Comparison of ENCODE assay signal across 5 cellular contexts in the genomic region with DNA sequence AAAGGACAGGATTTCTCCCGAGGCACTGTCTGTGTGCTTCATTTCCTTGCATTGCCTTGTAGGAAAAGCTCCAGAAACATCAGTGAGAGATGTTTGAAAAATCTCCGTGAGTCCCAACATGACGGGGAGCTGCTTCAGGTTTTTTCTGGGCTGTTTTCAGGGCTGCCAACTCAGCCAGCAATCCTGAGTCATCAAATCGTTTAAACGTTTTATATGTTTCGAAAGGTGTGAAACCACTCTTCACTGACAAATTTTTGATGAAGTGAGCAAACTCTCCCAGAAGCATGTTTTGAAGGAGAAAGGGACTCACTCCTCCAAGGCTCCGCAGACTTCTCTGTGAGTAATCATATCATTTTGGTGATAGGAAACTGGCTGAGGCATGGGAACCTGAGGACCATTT.
"Had no signal": no experiment of that assay in that cellular context is flagged by ENCODE, and none has a peak within 500 bp of the region (broad histone marks: within the 10 kb centered on the region; RNA-seq: fewer than 3 reads in every experiment).

No MANE protein-coding gene starts in this region.

- DNase-seq: GM23248, GOT3, H7, HCEC 1CT, KBM-7 had no signal

- H3K4me3 ChIP-seq: GM23248 had no signal

- H3K9ac ChIP-seq: GM23248 had no signal

- H3K27ac ChIP-seq: GM23248 had no signal

- H2AFZ ChIP-seq: GM23248 had no signal
